In genomic region chr6:30515967-30516753, GRCh38 we compare ENCODE assay signal across 8 cellular contexts.
DNase-seq lines count a peak whose midpoint lies in the region; ATAC-seq lines count a peak whose summit lies in the region.

No MANE protein-coding gene starts in this region.

- H3K27ac ChIP-seq in epithelial cell of prostate = peak overlapping the region; percentile 98

- DNase-seq in AG20443 (ENCODE audit: low spot score) = peak; percentile 86
- peak; percentile 88 for DNase-seq in OCI-M2 (lab: John Stamatoyannopoulos, UW; ENCODE audit: unreplicated experiment)
- peak; percentile 86 for DNase-seq in activated T-cell treated with anti-CD3 and anti-CD28 coated beads, Interleukin-2, amount 50 U/mL, for 1 hour
- DNase-seq in epithelial cell of prostate (ENCODE audit: low read depth, low spot score) = peak; percentile 95
- DNase-seq in midbrain (lab: John Stamatoyannopoulos, UW) = peak; percentile 63
- peak; percentile 90 to 94 for DNase-seq in stimulated activated CD8-positive, alpha-beta memory T cell treated with anti-CD3 and anti-CD28 coated beads, Interleukin-15, amount 100 ng/mL, for 48 hours (ENCODE audit: low read depth in 2 of 2)

- ATAC-seq in GM19023 (IDR thresholded peaks at IDR 0.05; ENCODE audit: unreplicated experiment) = peak; percentile 78
- peak; percentile 75 for ATAC-seq in HG03342 (IDR thresholded peaks at IDR 0.05; ENCODE audit: unreplicated experiment)

Comparison
In these comparisons a context has a peak if more than half of its experiments do, and no peak if none do; other contexts are left out.
1. Peak in every context shown above with its lines: DNase-seq, ATAC-seq and H3K27ac ChIP-seq.